Comparison of ENCODE assay signal across 8 cellular contexts in the genomic region with DNA sequence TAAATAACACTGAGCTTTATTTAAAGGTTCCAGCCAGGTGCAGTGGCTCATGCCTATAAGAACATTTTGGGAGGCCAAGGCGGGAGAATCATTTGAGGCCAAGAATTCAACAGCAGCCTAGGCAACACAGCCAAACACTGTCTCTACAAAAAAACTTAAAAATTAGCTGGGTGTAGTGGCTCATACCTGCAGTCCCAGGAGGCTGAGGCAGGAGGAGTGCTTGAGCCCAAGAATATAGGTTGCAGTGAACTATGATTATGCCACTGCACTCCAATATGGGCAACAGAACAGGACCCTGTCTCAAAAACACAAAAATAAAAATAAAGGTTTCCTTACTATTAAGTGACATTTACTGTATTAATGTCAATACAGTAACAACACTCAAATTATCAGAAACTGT. TPM values are rescaled to one million over a fixed set of nuclear protein-coding genes. Genes with fewer than 3 reads are reported as not detected.
A peak's percentile ranks its signal among the peaks of the same experiment; 100 is the strongest.
DNase-seq lines count a peak whose midpoint lies in the region; ATAC-seq and TF ChIP-seq lines count a peak whose summit lies in the region.

No MANE protein-coding gene starts in this region.

- H3K27ac ChIP-seq in Peyer's patch, result no peak overlapping the region

- H3K36me3 ChIP-seq in Peyer's patch, result no peaks in the 10 kb centered on the region

- ATAC-seq in HG03521 (IDR thresholded peaks at IDR 0.05; ENCODE audit: unreplicated experiment) (no peak), GM19463 (IDR thresholded peaks at IDR 0.05; ENCODE audit: unreplicated experiment) (no peak), GM21529 (IDR thresholded peaks at IDR 0.05; ENCODE audit: unreplicated experiment) (no peak)

- DNase-seq in activated gamma-delta T cell treated with Interleukin-2 at 50 U/mL for 16 hours, result peak; percentile 13
- no peak for DNase-seq in activated gamma-delta T cell (lab: John Stamatoyannopoulos, UW)
- DNase-seq in Peyer's patch, result no peak
- DNase-seq in amniotic epithelial cell (ENCODE audit: low read depth), result peak; percentile 11
- DNase-seq in retinal pigment epithelial cell (ENCODE audit: low read depth), result no peak

- TF ChIP-seq CTCF in Peyer's patch (IDR thresholded peaks at IDR 0.05) (peak in 4 of 6 experiments; percentile 11 to 37 (median 34)), retinal pigment epithelial cell (conservative IDR thresholded peaks at IDR 0.05; ENCODE audit: low read depth, low read length) (peak; percentile 63)

- no peaks in the 10 kb centered on the region for H3K9me3 ChIP-seq in Peyer's patch

- no peak for TF ChIP-seq POLR2A in Peyer's patch (IDR thresholded peaks at IDR 0.05)

- peaks cover 0 to 29% (median 3%) of the 10 kb centered on the region in 4 donors for H3K4me1 ChIP-seq in Peyer's patch

- no peak overlapping the region for H3K4me3 ChIP-seq in Peyer's patch
- H3K4me3 ChIP-seq in retinal pigment epithelial cell (ENCODE audit: low read length), result no peak overlapping the region

- no peaks in the 10 kb centered on the region for H3K27me3 ChIP-seq in Peyer's patch

RNA-seq across cellular contexts. Expression of a gene that starts 2.1 kb away (rescaled TPM):
- total RNA-seq in Peyer's patch, result 10 to 100 TPM; 12.2 to 34.7 (median 14.6) TPM

RNA-seq across cellular contexts. Expression of a gene that starts 7.6 kb away (rescaled TPM):
- not detected for total RNA-seq in Peyer's patch

RNA-seq across cellular contexts. Expression of a gene that starts 27.8 kb away (rescaled TPM):
- 10 to 100 TPM; 11.0 to 15.7 (median 11.8) TPM for total RNA-seq in Peyer's patch

RNA-seq across cellular contexts. Expression of a gene that starts 48.7 kb away (rescaled TPM):
- 1 to 10 TPM; 1.8 to 6.6 (median 4.6) TPM for total RNA-seq in Peyer's patch

Comparison
In these comparisons a context has a peak if more than half of its experiments do, and no peak if none do; other contexts are left out.
1. DNase-seq: peak in activated gamma-delta T cell treated with Interleukin-2 at 50 U/mL for 16 hours (single experiment) and amniotic epithelial cell (single experiment); none in activated gamma-delta T cell (single experiment), Peyer's patch (0 of 3) and retinal pigment epithelial cell (single experiment).